Comparison of ENCODE assay signal across 3 cellular contexts in the genomic region with DNA sequence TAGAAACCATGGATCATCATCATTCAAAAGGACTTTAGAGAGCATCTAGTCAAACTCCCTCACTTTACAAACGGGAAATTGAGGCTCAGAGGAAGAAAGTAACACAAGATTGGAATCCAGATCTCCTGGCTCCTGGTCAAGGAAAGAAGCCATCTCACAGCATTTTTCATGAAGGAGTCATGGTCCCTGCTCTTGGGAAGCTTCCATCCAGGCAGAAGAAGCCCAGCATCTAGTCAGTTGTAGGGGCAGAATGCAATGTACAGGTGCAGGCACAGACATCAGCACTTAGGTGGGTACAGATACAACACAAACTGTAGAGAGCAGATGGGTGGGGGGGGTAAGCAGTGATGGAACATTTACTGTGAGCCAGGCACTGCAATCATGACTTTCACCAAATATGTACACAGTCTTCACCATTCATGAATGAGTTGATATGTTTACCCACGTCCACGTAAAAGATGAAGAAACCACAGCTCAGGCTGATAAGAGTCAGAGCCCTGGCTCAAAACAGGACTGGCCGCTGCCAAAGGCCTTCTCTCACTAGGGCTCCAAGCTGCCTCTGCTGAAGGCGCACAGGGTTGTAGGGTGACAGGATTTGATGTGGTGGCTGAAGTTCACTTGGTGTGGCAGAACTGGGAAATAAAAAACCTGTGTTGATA.
A peak's percentile ranks its signal among the peaks of the same experiment; 100 is the strongest.
TF ChIP-seq lines count a peak whose summit lies in the region.

No MANE protein-coding gene starts in this region.

TF ChIP-seq in SK-N-SH, 30 proteins besides CTCF, POLR2A, EP300 and RAD21:
- TF ChIP-seq NFIC (IDR thresholded peaks at IDR 0.05; ENCODE audit: borderline replicate concordance) (peak; percentile 29; the same call in 1 of the 2 replicates), FOXM1 (IDR thresholded peaks at IDR 0.05; ENCODE audit: low read depth) (no peak), FOSL2 (IDR thresholded peaks at IDR 0.05; ENCODE audit: borderline replicate concordance, low read depth) (peak; percentile 42; the same call in 1 of the 2 replicates), JUND (IDR thresholded peaks at IDR 0.05) (0 out of 2 replicates have a peak, but pooled peaks have one; percentile 2)

TF ChIP-seq in SK-N-SH treated with all-trans-retinoic acid at 6 μM for 48 hours, 23 proteins besides CTCF, POLR2A, EP300 and RAD21:
- TF ChIP-seq ZNF565 (CRISPR knock-in tag; conservative IDR thresholded peaks at IDR 0.05; ENCODE audit: low read depth) (no peak), ISL1 (CRISPR knock-in tag; IDR thresholded peaks at IDR 0.05) (no peak), ARNTL (CRISPR knock-in tag; IDR thresholded peaks at IDR 0.05; ENCODE audit: borderline replicate concordance, low read depth) (no peak), GLIS3 (CRISPR knock-in tag; IDR thresholded peaks at IDR 0.05) (no peak), ZFP3 (CRISPR knock-in tag; IDR thresholded peaks at IDR 0.05) (no peak)

TF ChIP-seq in liver, 16 proteins besides CTCF, POLR2A, EP300 and RAD21 (continued from another document):
- no peak for TF ChIP-seq NR2F2 (IDR thresholded peaks at IDR 0.05)
- peak; percentile 62 to 89 for TF ChIP-seq JUND (IDR thresholded peaks at IDR 0.05)
- TF ChIP-seq, protein P1, sequence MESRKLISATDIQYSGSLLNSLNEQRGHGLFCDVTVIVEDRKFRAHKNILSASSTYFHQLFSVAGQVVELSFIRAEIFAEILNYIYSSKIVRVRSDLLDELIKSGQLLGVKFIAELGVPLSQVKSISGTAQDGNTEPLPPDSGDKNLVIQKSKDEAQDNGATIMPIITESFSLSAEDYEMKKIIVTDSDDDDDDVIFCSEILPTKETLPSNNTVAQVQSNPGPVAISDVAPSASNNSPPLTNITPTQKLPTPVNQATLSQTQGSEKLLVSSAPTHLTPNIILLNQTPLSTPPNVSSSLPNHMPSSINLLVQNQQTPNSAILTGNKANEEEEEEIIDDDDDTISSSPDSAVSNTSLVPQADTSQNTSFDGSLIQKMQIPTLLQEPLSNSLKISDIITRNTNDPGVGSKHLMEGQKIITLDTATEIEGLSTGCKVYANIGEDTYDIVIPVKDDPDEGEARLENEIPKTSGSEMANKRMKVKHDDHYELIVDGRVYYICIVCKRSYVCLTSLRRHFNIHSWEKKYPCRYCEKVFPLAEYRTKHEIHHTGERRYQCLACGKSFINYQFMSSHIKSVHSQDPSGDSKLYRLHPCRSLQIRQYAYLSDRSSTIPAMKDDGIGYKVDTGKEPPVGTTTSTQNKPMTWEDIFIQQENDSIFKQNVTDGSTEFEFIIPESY (IDR thresholded peaks at IDR 0.05), result peak; percentile 93
- TF ChIP-seq RXRA (IDR thresholded peaks at IDR 0.05), result peak; percentile 85 to 96
- peak; percentile 91 for TF ChIP-seq YY1 (IDR thresholded peaks at IDR 0.05)
- peak; percentile 37 for TF ChIP-seq HNF4G (IDR thresholded peaks at IDR 0.05)
- peak; percentile 85 for TF ChIP-seq TAF1 (conservative IDR thresholded peaks at IDR 0.05)
- TF ChIP-seq FOXA2 (IDR thresholded peaks at IDR 0.05), result peak; percentile 93
- TF ChIP-seq, protein P2, sequence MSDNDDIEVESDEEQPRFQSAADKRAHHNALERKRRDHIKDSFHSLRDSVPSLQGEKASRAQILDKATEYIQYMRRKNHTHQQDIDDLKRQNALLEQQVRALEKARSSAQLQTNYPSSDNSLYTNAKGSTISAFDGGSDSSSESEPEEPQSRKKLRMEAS (IDR thresholded peaks at IDR 0.05), result peak; percentile 82
- TF ChIP-seq, protein P3, sequence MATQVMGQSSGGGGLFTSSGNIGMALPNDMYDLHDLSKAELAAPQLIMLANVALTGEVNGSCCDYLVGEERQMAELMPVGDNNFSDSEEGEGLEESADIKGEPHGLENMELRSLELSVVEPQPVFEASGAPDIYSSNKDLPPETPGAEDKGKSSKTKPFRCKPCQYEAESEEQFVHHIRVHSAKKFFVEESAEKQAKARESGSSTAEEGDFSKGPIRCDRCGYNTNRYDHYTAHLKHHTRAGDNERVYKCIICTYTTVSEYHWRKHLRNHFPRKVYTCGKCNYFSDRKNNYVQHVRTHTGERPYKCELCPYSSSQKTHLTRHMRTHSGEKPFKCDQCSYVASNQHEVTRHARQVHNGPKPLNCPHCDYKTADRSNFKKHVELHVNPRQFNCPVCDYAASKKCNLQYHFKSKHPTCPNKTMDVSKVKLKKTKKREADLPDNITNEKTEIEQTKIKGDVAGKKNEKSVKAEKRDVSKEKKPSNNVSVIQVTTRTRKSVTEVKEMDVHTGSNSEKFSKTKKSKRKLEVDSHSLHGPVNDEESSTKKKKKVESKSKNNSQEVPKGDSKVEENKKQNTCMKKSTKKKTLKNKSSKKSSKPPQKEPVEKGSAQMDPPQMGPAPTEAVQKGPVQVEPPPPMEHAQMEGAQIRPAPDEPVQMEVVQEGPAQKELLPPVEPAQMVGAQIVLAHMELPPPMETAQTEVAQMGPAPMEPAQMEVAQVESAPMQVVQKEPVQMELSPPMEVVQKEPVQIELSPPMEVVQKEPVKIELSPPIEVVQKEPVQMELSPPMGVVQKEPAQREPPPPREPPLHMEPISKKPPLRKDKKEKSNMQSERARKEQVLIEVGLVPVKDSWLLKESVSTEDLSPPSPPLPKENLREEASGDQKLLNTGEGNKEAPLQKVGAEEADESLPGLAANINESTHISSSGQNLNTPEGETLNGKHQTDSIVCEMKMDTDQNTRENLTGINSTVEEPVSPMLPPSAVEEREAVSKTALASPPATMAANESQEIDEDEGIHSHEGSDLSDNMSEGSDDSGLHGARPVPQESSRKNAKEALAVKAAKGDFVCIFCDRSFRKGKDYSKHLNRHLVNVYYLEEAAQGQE (IDR thresholded peaks at IDR 0.05), result peak; percentile 89
- peak; percentile 86 for TF ChIP-seq FOXA1 (IDR thresholded peaks at IDR 0.05)
- TF ChIP-seq SP1 (IDR thresholded peaks at IDR 0.05), result peak; percentile 93
- peak; percentile 25 to 64 for TF ChIP-seq EGR1 (IDR thresholded peaks at IDR 0.05; ENCODE audit: low read depth in 2 of 2)
- TF ChIP-seq, protein P4, sequence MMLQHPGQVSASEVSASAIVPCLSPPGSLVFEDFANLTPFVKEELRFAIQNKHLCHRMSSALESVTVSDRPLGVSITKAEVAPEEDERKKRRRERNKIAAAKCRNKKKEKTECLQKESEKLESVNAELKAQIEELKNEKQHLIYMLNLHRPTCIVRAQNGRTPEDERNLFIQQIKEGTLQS (IDR thresholded peaks at IDR 0.05), result peak; percentile 68
- peak; percentile 82 to 89 for TF ChIP-seq HNF4A (conservative IDR thresholded peaks at IDR 0.05)
